14 cellular contexts compared by ENCODE assay signal in the genomic region with DNA sequence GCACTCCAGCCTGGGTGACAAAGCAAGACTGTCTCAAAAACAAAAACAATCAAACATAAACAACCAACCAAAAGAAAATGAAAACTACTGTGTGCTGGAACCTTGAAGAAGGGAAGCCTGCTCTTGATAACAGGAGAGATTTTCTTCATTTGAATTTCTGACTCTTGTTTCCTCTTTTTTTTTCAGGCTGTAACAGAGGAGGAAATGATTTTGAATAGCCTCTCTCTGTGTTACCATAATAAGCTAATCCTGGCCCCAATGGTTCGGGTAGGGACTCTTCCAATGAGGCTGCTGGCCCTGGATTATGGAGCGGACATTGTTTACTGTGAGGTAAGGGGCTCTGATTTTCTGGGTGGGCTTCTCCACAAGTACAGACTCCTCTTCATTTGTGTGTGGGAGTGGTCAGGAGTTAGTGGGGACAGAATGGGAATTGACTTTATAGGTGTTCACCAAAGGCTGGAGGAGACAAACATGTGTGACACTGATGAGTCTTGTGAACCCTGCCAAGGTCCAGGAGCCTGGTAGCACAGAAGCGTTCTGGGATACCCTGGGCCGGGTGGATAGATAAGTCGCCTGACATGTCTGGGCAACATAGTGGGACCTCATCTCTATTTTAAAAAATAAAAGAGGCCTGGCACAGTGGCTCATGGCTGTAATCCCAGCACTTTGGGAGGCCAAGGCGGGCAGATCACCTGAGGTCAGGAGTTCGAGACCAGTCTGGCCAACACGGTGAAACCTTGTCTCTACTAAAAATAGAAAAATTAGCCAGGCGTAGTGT. TPM values are rescaled to one million over a fixed set of nuclear protein-coding genes. Genes with fewer than 3 reads are reported as not detected.
DNase-seq lines count a peak whose midpoint lies in the region; ATAC-seq and TF ChIP-seq lines count a peak whose summit lies in the region.
"Had no signal": no experiment of that assay in that cellular context is flagged by ENCODE, and none has a peak within 500 bp of the region (broad histone marks: within the 10 kb centered on the region; RNA-seq: fewer than 3 reads in every experiment).

No MANE protein-coding gene starts in this region.

- ATAC-seq in stimulated activated naive CD8-positive, alpha-beta T cell treated with anti-CD3 and anti-CD28 coated beads, Interleukin-15, Interleukin-2, amounts not matched to agents 100 U/mL and 50 U/mL, for 24 hours, result no peak
- ATAC-seq in left lung, result no peak
- ATAC-seq: stimulated activated naive CD8-positive, alpha-beta T cell treated with anti-CD3 and anti-CD28 coated beads, Interleukin-15, amount 100 ng/mL, for 72 hours had no signal

- H3K4me3 Mint-ChIP-seq in stimulated activated naive CD8-positive, alpha-beta T cell treated with anti-CD3 and anti-CD28 coated beads, Interleukin-15, Interleukin-2, amounts not matched to agents 100 ng/mL and 50 ng/mL, for 24 hours, result peak overlapping the region; percentile 7
- H3K4me3 Mint-ChIP-seq: stimulated activated naive CD8-positive, alpha-beta T cell treated with anti-CD3 and anti-CD28 coated beads, Interleukin-15, amount 100 ng/mL, for 72 hours had no signal

- H3K27ac ChIP-seq in left lung, result peak overlapping the region; percentile 42 to 83
- H3K27ac ChIP-seq: coronary artery had no signal

- peaks cover 28% of the 10 kb centered on the region for H3K36me3 Mint-ChIP-seq in stimulated activated naive CD8-positive, alpha-beta T cell treated with anti-CD3 and anti-CD28 coated beads, Interleukin-15, Interleukin-2, amounts not matched to agents 100 ng/mL and 50 ng/mL, for 24 hours (ENCODE audit: low read depth)

- H3K4me1 Mint-ChIP-seq in stimulated activated naive CD8-positive, alpha-beta T cell treated with anti-CD3 and anti-CD28 coated beads, Interleukin-15, Interleukin-2, amounts not matched to agents 100 ng/mL and 50 ng/mL, for 24 hours (ENCODE audit: low read depth), result peaks cover 24% of the 10 kb centered on the region

- no peak for TF ChIP-seq CTCF in left lung (IDR thresholded peaks at IDR 0.05)

- no peaks in the 10 kb centered on the region for H3K9me3 ChIP-seq in left lung

- peaks cover 0 to 62% of the 10 kb centered on the region in 2 donors for H3K4me1 ChIP-seq in left lung

- H3K27me3 ChIP-seq in left lung, result no peaks in the 10 kb centered on the region

- H3K27me3 Mint-ChIP-seq in stimulated activated naive CD8-positive, alpha-beta T cell treated with anti-CD3 and anti-CD28 coated beads, Interleukin-15, Interleukin-2, amounts not matched to agents 100 ng/mL and 50 ng/mL, for 24 hours, result no peaks in the 10 kb centered on the region
- H3K27me3 Mint-ChIP-seq: stimulated activated naive CD8-positive, alpha-beta T cell treated with anti-CD3 and anti-CD28 coated beads, Interleukin-15, amount 100 ng/mL, for 72 hours had no signal

- H3K9me3 Mint-ChIP-seq in stimulated activated naive CD8-positive, alpha-beta T cell treated with anti-CD3 and anti-CD28 coated beads, Interleukin-15, Interleukin-2, amounts not matched to agents 100 ng/mL and 50 ng/mL, for 24 hours, result no peaks in the 10 kb centered on the region
- H3K9me3 Mint-ChIP-seq: stimulated activated naive CD8-positive, alpha-beta T cell treated with anti-CD3 and anti-CD28 coated beads, Interleukin-15, amount 100 ng/mL, for 72 hours had no signal

- no peak for DNase-seq in stimulated activated naive CD8-positive, alpha-beta T cell treated with anti-CD3 and anti-CD28 coated beads, Interleukin-15, Interleukin-2, amounts not matched to agents 100 U/mL and 50 U/mL, for 24 hours
- DNase-seq in NOMO-1 treated with dmso at 0.1 percent for 144 hours (lab: John Stamatoyannopoulos, UW; ENCODE audit: unreplicated experiment) (peak; percentile 12), left lung (no peak), dermis blood vessel endothelial cell (no peak), HuH-7 (ENCODE audit: low spot score) (no peak), NCI-H1930 (lab: John Stamatoyannopoulos, UW) (no peak), hepatic stellate cell (ENCODE audit: low spot score) (no peak)
- DNase-seq: NK-92 treated with Interleukin-12 subunit alpha and Interleukin-12 subunit beta, amount 100 ng/mL, for 24 hours; stimulated activated CD4-positive, alpha-beta T cell treated with anti-CD3 and anti-CD28 coated beads, Interleukin-4, amount 100 ng/mL, for 24 hours; stimulated activated naive CD8-positive, alpha-beta T cell treated with anti-CD3 and anti-CD28 coated beads, Interleukin-15, amount 100 ng/mL, for 72 hours had no signal

- peaks cover 0 to 14% of the 10 kb centered on the region in 2 donors for H3K36me3 ChIP-seq in left lung

- intact Hi-C loops in left lung (cut with DNase I), result no loop called here

- H3K27ac Mint-ChIP-seq in stimulated activated naive CD8-positive, alpha-beta T cell treated with anti-CD3 and anti-CD28 coated beads, Interleukin-15, Interleukin-2, amounts not matched to agents 100 ng/mL and 50 ng/mL, for 24 hours, result peak overlapping the region; percentile 17

- H3K4me3 ChIP-seq in left lung, result no peak overlapping the region
- H3K4me3 ChIP-seq: coronary artery had no signal

RNA-seq across cellular contexts. Expression of gene DUS2, which starts 14.9 kb away (rescaled TPM):
- 10 to 100 TPM; 16.2 to 22.4 TPM for total RNA-seq in left lung
- total RNA-seq in dermis blood vessel endothelial cell, result 26.4 and 34.9 TPM in 2 replicates

RNA-seq across cellular contexts. Expression of gene DDX28, which starts 15.0 kb away (rescaled TPM):
- total RNA-seq in left lung (10 to 100 TPM in 1 of 2 donors, 1 to 10 TPM in 1; 6.7 to 10.5 TPM), dermis blood vessel endothelial cell (15.1 and 19.5 TPM in 2 replicates)

RNA-seq across cellular contexts. Expression of gene DPEP2NB, which starts 22.3 kb away (rescaled TPM):
- total RNA-seq in left lung (not detected), dermis blood vessel endothelial cell (not detected in 2 replicates)
- total RNA-seq: LHCN-M2, posterior vena cava had no signal

RNA-seq across cellular contexts. Expression of gene DPEP2, which starts 38.7 kb away (rescaled TPM):
- 10 to 100 TPM in 1 of 2 donors, 1 to 10 TPM in 1; 7.3 to 12.6 TPM for total RNA-seq in left lung
- total RNA-seq in dermis blood vessel endothelial cell, result 2.9 and 3.7 TPM in 2 replicates
- total RNA-seq: LHCN-M2 had no signal

RNA-seq across cellular contexts. Expression of gene NFATC3, which starts 47.2 kb away (rescaled TPM):
- total RNA-seq in left lung (10 to 100 TPM; 58.5 to 65.8 TPM), dermis blood vessel endothelial cell (14.1 and 31.6 TPM in 2 replicates)
